ENCODE assay signal across 1 cellular context in the genomic region with DNA sequence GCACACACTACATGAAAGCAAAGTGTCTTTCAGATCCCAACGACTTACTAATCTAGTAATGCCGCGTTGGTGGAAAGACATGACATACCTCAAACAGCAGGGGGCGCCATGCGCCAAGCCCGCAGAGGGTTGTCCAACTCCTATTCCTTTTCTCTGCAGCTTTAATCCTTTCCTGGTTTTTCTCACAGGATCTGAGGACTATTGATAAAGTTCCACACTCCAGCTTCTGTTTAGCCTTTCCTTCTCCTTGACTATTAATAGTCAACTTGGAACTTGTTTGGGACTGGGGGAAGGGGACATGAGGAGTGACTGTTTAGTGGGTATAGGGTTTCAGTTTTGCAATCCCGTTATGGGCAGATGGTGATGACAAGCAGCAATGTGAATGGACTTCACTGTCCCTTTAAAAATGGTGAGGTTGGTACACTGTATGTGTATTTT.
TF ChIP-seq lines count a peak whose summit lies in the region.

No MANE protein-coding gene starts in this region.

TF ChIP-seq in K562, 482 proteins besides CTCF, POLR2A, EP300 and RAD21 (continued from another document):
- TF ChIP-seq ELK1 (CRISPR knock-in tag; IDR thresholded peaks at IDR 0.05) (no peak), MCM2 (IDR thresholded peaks at IDR 0.05; ENCODE audit: low read depth) (no peak), ZNF263 (CRISPR knock-in tag; IDR thresholded peaks at IDR 0.05; ENCODE audit: borderline replicate concordance) (no peak), HDAC3 (IDR thresholded peaks at IDR 0.05; ENCODE audit: borderline replicate concordance, partially characterized antibody) (no peak), GABPA (tag; conservative IDR thresholded peaks at IDR 0.05; ENCODE audit: low read depth) (no peak), RBBP5 (IDR thresholded peaks at IDR 0.05; ENCODE audit: borderline replicate concordance, insufficient read depth, low read length, poor library complexity, severe bottlenecking) (no peak), CTCFL (IDR thresholded peaks at IDR 0.05; ENCODE audit: borderline replicate concordance, insufficient read depth, low read depth, low read length, poor library complexity, severe bottlenecking) (peak; percentile 56), SMAD4 (CRISPR knock-in tag; conservative IDR thresholded peaks at IDR 0.05) (0 out of 2 replicates have a peak, but pooled peaks have one; percentile 33), RBM17 (IDR thresholded peaks at IDR 0.05; ENCODE audit: borderline replicate concordance, low read depth, low read length) (no peak), KLF10 (CRISPR knock-in tag; IDR thresholded peaks at IDR 0.05) (no peak), SNRNP70 (optimal IDR thresholded peaks at IDR 0.05; ENCODE audit: low read depth, low read length) (no peak), MYBL2 (IDR thresholded peaks at IDR 0.05; ENCODE audit: low read depth) (no peak), MYBL2 (CRISPR knock-in tag; IDR thresholded peaks at IDR 0.05; ENCODE audit: borderline replicate concordance) (no peak), POU5F1 (IDR thresholded peaks at IDR 0.05; ENCODE audit: borderline replicate concordance, low read depth, low read length, partially characterized antibody) (no peak), SPI1 (IDR thresholded peaks at IDR 0.05; ENCODE audit: borderline replicate concordance, low read depth, low read length) (no peak), BHLHE40 (IDR thresholded peaks at IDR 0.05; ENCODE audit: low read length) (no peak), ZNF785 (CRISPR knock-in tag; IDR thresholded peaks at IDR 0.05) (no peak), MLLT1 (IDR thresholded peaks at IDR 0.05) (no peak), FOS (IDR thresholded peaks at IDR 0.05; ENCODE audit: extremely low read depth, insufficient read length) (no peak), SMC3 (conservative IDR thresholded peaks at IDR 0.05; ENCODE audit: insufficient read depth, low read depth, low read length) (peak; percentile 89), ETV1 (tag; conservative IDR thresholded peaks at IDR 0.05; ENCODE audit: low read depth) (no peak), NBN (IDR thresholded peaks at IDR 0.05; ENCODE audit: low read depth) (no peak), RERE (CRISPR knock-in tag; IDR thresholded peaks at IDR 0.05; ENCODE audit: borderline replicate concordance) (no peak), ARHGAP35 (IDR thresholded peaks at IDR 0.05; ENCODE audit: partially characterized antibody) (no peak), SRSF9 (IDR thresholded peaks at IDR 0.05; ENCODE audit: borderline replicate concordance, low read depth, low read length) (no peak), SMAD2 (IDR thresholded peaks at IDR 0.05; ENCODE audit: low read depth, low read length) (no peak), SMAD3 (CRISPR knock-in tag; conservative IDR thresholded peaks at IDR 0.05) (no peak), THRAP3 (IDR thresholded peaks at IDR 0.05; ENCODE audit: borderline replicate concordance) (no peak), GATAD2B (IDR thresholded peaks at IDR 0.05; ENCODE audit: borderline replicate concordance) (no peak), ETV5 (CRISPR knock-in tag; IDR thresholded peaks at IDR 0.05; ENCODE audit: low read depth) (no peak)
- TF ChIP-seq, protein P1, sequence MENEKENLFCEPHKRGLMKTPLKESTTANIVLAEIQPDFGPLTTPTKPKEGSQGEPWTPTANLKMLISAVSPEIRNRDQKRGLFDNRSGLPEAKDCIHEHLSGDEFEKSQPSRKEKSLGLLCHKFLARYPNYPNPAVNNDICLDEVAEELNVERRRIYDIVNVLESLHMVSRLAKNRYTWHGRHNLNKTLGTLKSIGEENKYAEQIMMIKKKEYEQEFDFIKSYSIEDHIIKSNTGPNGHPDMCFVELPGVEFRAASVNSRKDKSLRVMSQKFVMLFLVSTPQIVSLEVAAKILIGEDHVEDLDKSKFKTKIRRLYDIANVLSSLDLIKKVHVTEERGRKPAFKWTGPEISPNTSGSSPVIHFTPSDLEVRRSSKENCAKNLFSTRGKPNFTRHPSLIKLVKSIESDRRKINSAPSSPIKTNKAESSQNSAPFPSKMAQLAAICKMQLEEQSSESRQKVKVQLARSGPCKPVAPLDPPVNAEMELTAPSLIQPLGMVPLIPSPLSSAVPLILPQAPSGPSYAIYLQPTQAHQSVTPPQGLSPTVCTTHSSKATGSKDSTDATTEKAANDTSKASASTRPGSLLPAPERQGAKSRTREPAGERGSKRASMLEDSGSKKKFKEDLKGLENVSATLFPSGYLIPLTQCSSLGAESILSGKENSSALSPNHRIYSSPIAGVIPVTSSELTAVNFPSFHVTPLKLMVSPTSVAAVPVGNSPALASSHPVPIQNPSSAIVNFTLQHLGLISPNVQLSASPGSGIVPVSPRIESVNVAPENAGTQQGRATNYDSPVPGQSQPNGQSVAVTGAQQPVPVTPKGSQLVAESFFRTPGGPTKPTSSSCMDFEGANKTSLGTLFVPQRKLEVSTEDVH (IDR thresholded peaks at IDR 0.05; ENCODE audit: low read depth, partially characterized antibody), result no peak
